9 cellular contexts compared by ENCODE assay signal in the genomic region with DNA sequence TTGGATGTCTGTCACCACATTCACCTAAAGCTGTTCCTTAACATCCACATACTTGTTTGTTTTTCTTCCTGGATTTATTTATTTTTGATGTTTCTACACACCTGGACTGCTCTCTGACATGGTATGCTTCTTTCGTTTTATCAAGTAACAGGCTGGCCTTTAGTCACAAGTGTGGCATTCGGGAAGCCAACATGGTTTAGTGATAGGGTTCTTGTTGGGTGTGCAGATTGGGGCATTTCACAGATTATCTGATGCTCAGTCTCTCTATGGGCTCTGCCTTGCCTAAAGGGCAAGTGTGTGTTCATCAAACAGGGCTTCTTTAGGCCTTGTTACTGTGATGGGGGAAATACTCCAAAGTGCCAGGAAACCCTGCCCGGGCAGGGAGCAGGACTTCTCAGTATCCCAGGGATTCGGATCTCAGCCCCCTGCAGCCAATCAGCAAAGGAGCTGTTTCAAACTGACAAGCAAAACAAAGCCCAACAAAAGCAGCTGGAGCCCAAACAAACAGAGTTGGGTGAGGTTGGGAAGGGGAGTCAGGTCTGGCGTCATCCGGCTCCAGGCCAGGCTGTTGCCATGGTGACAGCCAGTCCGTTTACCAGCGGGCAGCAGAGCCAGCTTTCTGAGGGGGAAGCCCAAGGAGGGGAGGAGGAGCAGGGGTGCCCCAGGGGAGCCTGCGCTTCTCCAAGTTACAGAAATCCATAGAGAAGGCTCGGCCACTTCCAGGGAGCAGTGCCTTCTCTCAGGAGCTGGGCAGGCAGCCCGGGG. TPM values are rescaled to one million over a fixed set of nuclear protein-coding genes. Genes with fewer than 3 reads are reported as not detected.
DNase-seq lines count a peak whose midpoint lies in the region; ATAC-seq and TF ChIP-seq lines count a peak whose summit lies in the region.
"Had no signal": no experiment of that assay in that cellular context is flagged by ENCODE, and none has a peak within 500 bp of the region (broad histone marks: within the 10 kb centered on the region; RNA-seq: fewer than 3 reads in every experiment).

No MANE protein-coding gene starts in this region.

- peaks cover 0 to 2% of the 10 kb centered on the region in 2 donors for H3K4me1 ChIP-seq in lung (ENCODE audit: control insufficient read depth in 2 of 2, insufficient read depth in 2 of 2, low read length in 2 of 2)
- no peaks in the 10 kb centered on the region for H3K4me1 ChIP-seq in thymus (ENCODE audit: control insufficient read depth, insufficient read depth, low read length)

- H3K9me3 Mint-ChIP-seq in activated CD4-positive, alpha-beta memory T cell treated with anti-CD3 and anti-CD28 coated beads, Interleukin-2, amount 10 ng/mL, durations not matched to agents 7 days and 5 days = no peaks in the 10 kb centered on the region
- no peaks in the 10 kb centered on the region for H3K9me3 Mint-ChIP-seq in natural killer cell
- H3K9me3 Mint-ChIP-seq: activated B cell treated with CpG ODN at 0.5 μM for 24 hours had no signal

- H3K36me3 ChIP-seq in lung (ENCODE audit: control insufficient read depth in 2 of 2, insufficient read depth in 2 of 2, low read length in 2 of 2) (no peaks in the 10 kb centered on the region), thymus (ENCODE audit: control insufficient read depth, insufficient read depth) (no peaks in the 10 kb centered on the region)

- POLR2A ChIA-PET in activated CD4-positive, alpha-beta memory T cell treated with anti-CD3 and anti-CD28 coated beads, Interleukin-2, amount 10 ng/mL, durations not matched to agents 7 days and 5 days (lab: Charles Lee) = no interaction called here

- H3K27me3 ChIP-seq in lung (ENCODE audit: control insufficient read depth, insufficient read depth) = no peaks in the 10 kb centered on the region
- H3K27me3 ChIP-seq in thymus (ENCODE audit: control insufficient read depth, insufficient read depth) = no peaks in the 10 kb centered on the region

- no peaks in the 10 kb centered on the region for H3K36me3 Mint-ChIP-seq in activated CD4-positive, alpha-beta memory T cell treated with anti-CD3 and anti-CD28 coated beads, Interleukin-2, amount 10 ng/mL, durations not matched to agents 7 days and 5 days (ENCODE audit: low read depth)
- no peaks in the 10 kb centered on the region for H3K36me3 Mint-ChIP-seq in natural killer cell

- WGBS in lung, 2 donors = 30 to 47% methylated on average over 11 of the region's 11 CpGs
- whole genome bisulfite sequencing in thymus = 92% methylated on average over 11 of the region's 11 CpGs

- H3K9me3 ChIP-seq in lung (ENCODE audit: control insufficient read depth in 2 of 2, insufficient read depth in 1 of 2, low read length in 1 of 2) (no peaks in the 10 kb centered on the region), thymus (ENCODE audit: control insufficient read depth) (no peaks in the 10 kb centered on the region)

- H3K4me3 ChIP-seq in lung = no peak overlapping the region
- no peak overlapping the region for H3K4me3 ChIP-seq in thymus (ENCODE audit: low read length)

- peak overlapping the region; percentile 57 to 85 for H3K27ac ChIP-seq in lung (ENCODE audit: low read depth in 1 of 2, low read length in 1 of 2)
- peak overlapping the region; percentile 47 for H3K27ac ChIP-seq in thymus (ENCODE audit: low read depth)

- peaks cover 4% of the 10 kb centered on the region for H3K27me3 Mint-ChIP-seq in activated CD4-positive, alpha-beta memory T cell treated with anti-CD3 and anti-CD28 coated beads, Interleukin-2, amount 10 ng/mL, durations not matched to agents 7 days and 5 days
- H3K27me3 Mint-ChIP-seq in natural killer cell (ENCODE audit: low read depth in 2 of 2) = peaks cover 0 to 6% of the 10 kb centered on the region in 2 donors
- H3K27me3 Mint-ChIP-seq: activated B cell treated with CpG ODN at 0.5 μM for 24 hours had no signal

- DNase-seq in C1 segment of cervical spinal cord (lab: John Stamatoyannopoulos, UW) = peak; percentile 32 to 90 (median 72)
- peak; percentile 76 for DNase-seq in NCI-H2196 (lab: John Stamatoyannopoulos, UW; ENCODE audit: unreplicated experiment)
- DNase-seq in ecto neural progenitor cell (ENCODE audit: low spot score) = peak; percentile 83
- DNase-seq in lung (ENCODE audit: low spot score) = peak; percentile 74
- no peak for DNase-seq in activated CD4-positive, alpha-beta memory T cell treated with anti-CD3 and anti-CD28 coated beads, Interleukin-2, amount 10 ng/mL, durations not matched to agents 7 days and 5 days
- DNase-seq in natural killer cell = no peak
- DNase-seq: activated B cell treated with CpG ODN at 0.5 μM for 24 hours had no signal

- no peak overlapping the region for H3K27ac Mint-ChIP-seq in activated CD4-positive, alpha-beta memory T cell treated with anti-CD3 and anti-CD28 coated beads, Interleukin-2, amount 10 ng/mL, durations not matched to agents 7 days and 5 days
- no peak overlapping the region for H3K27ac Mint-ChIP-seq in natural killer cell
- H3K27ac Mint-ChIP-seq: activated B cell treated with CpG ODN at 0.5 μM for 24 hours had no signal

- TF ChIP-seq CTCF in lung (IDR thresholded peaks at IDR 0.05; ENCODE audit: control extremely low read depth, extremely low read depth) (no peak), natural killer cell (IDR thresholded peaks at IDR 0.05) (no peak)

- CTCF ChIA-PET in activated CD4-positive, alpha-beta memory T cell treated with anti-CD3 and anti-CD28 coated beads, Interleukin-2, amount 10 ng/mL, durations not matched to agents 7 days and 5 days (lab: Charles Lee) = interaction anchor here (3.1 to 5.1 kb wide), 2 partner anchors 177 to 185 kb away, joined by 12 to 41 read pairs; no protein-coding TSS in a partner anchor

- peaks cover 24% of the 10 kb centered on the region for H3K4me1 Mint-ChIP-seq in activated CD4-positive, alpha-beta memory T cell treated with anti-CD3 and anti-CD28 coated beads, Interleukin-2, amount 10 ng/mL, durations not matched to agents 7 days and 5 days
- H3K4me1 Mint-ChIP-seq in natural killer cell = peaks cover 0 to 5% of the 10 kb centered on the region in 2 donors

- ATAC-seq in lung (ENCODE audit: insufficient read depth, low FRiP score) (peak; percentile 53), natural killer cell (no peak), HG02973 (IDR thresholded peaks at IDR 0.05; ENCODE audit: unreplicated experiment) (no peak)

- no peak overlapping the region for H3K4me3 Mint-ChIP-seq in activated CD4-positive, alpha-beta memory T cell treated with anti-CD3 and anti-CD28 coated beads, Interleukin-2, amount 10 ng/mL, durations not matched to agents 7 days and 5 days
- H3K4me3 Mint-ChIP-seq in natural killer cell = no peak overlapping the region
- H3K4me3 Mint-ChIP-seq: activated B cell treated with CpG ODN at 0.5 μM for 24 hours had no signal

- intact Hi-C loops in natural killer cell (cut with micrococcal nuclease) = no loop called here

RNA-seq across cellular contexts. Expression of a gene that starts 31.8 kb away (rescaled TPM):
- total RNA-seq in lung (100 to 1,000 TPM in 1 of 2 donors, 10 to 100 TPM in 1; 63.7 to 123 TPM), natural killer cell (1,000 to 10,000 TPM; 2,527 to 3,257 (median 3,104) TPM)
- polyA plus RNA-seq in lung (100 to 1,000 TPM; 139 to 879 TPM), thymus (253 TPM)
- total RNA-seq in activated CD4-positive, alpha-beta memory T cell treated with anti-CD3 and anti-CD28 coated beads, Interleukin-2, amount 10 ng/mL, durations not matched to agents 7 days and 5 days = 10 to 100 TPM; 49.7 to 53.5 TPM

Comparison
In these comparisons a context has a peak if more than half of its experiments do, and no peak if none do; other contexts are left out.
1. DNase-seq: peak in C1 segment of cervical spinal cord (14 of 14), NCI-H2196 (single experiment), ecto neural progenitor cell (single experiment) and lung (single experiment); none in activated CD4-positive, alpha-beta memory T cell treated with anti-CD3 and anti-CD28 coated beads, Interleukin-2, amount 10 ng/mL, durations not matched to agents 7 days and 5 days (single experiment) and natural killer cell (single experiment).
2. RNA of a gene that starts 31.8 kb away (total RNA-seq): 2,527 to 3,257 TPM in natural killer cell; 63.7 to 123 TPM in lung and 49.7 to 53.5 TPM in activated CD4-positive, alpha-beta memory T cell treated with anti-CD3 and anti-CD28 coated beads, Interleukin-2, amount 10 ng/mL, durations not matched to agents 7 days and 5 days; every median in the first group is over 10 times any median in the second.